ENCODE assay signal across 8 cellular contexts in genomic region chr3:100492810-100493140, GRCh38. TPM values are rescaled to one million over a fixed set of nuclear protein-coding genes. Genes with fewer than 3 reads are reported as not detected.
DNase-seq lines count a peak whose midpoint lies in the region; ATAC-seq and TF ChIP-seq lines count a peak whose summit lies in the region.

No MANE protein-coding gene starts in this region.

- DNase-seq in chondrocyte (ENCODE audit: low spot score) (no peak), GM20000 (ENCODE audit: low spot score) (no peak)
- DNase-seq in activated effector memory CD4-positive, alpha-beta T cell treated with Interleukin-2 at 50 U/mL for 16 hours = no peak

- H3K27me3 Mint-ChIP-seq in IgD-negative memory B cell (no peaks in the 10 kb centered on the region), chondrocyte (ENCODE audit: low read depth) (no peaks in the 10 kb centered on the region)

- peak overlapping the region; percentile 61 to 93 (median 88) for H3K4me3 Mint-ChIP-seq in IgD-negative memory B cell
- peak overlapping the region; percentile 88 for H3K4me3 Mint-ChIP-seq in chondrocyte (ENCODE audit: unreplicated experiment)

- peak overlapping the region; percentile 77 for H3K4me3 ChIP-seq in ACC112 (ENCODE audit: low read depth, low read length)
- peak overlapping the region; percentile 26 for H3K4me3 ChIP-seq in mucosa of stomach (ENCODE audit: low read length)

- peak overlapping the region; percentile 93 for H3K27ac ChIP-seq in ACC112 (ENCODE audit: low read depth, low read length)

- peaks cover 31% of the 10 kb centered on the region for H3K79me2 ChIP-seq in ACC112 (ENCODE audit: control insufficient read depth, insufficient read depth, low read length, unreplicated experiment)

- peak overlapping the region; percentile 64 for H3K9ac ChIP-seq in mucosa of stomach (ENCODE audit: low read length)

- H3K36me3 ChIP-seq in ACC112 (ENCODE audit: insufficient read depth, low read length) (no peaks in the 10 kb centered on the region), mucosa of stomach (ENCODE audit: control insufficient read depth, insufficient read depth, low read length) (no peaks in the 10 kb centered on the region)

- H3K27me3 ChIP-seq in ACC112 (ENCODE audit: insufficient read depth, low read length) (no peaks in the 10 kb centered on the region), mucosa of stomach (ENCODE audit: control insufficient read depth, insufficient read depth, low read length) (no peaks in the 10 kb centered on the region)

- TF ChIP-seq CTCF in chondrocyte (IDR thresholded peaks at IDR 0.05) (no peak), GM20000 (IDR thresholded peaks at IDR 0.05; ENCODE audit: extremely low read depth, missing control alignments) (no peak)

- H3K9me3 Mint-ChIP-seq in IgD-negative memory B cell (no peaks in the 10 kb centered on the region), chondrocyte (ENCODE audit: low read depth) (peaks cover 11% of the 10 kb centered on the region)

- H3K27ac Mint-ChIP-seq in IgD-negative memory B cell (peak overlapping the region in 1 of 3 donors; percentile 48), chondrocyte (ENCODE audit: unreplicated experiment) (peak overlapping the region; percentile 98)

- no peaks in the 10 kb centered on the region for H3K9me3 ChIP-seq in mucosa of stomach (ENCODE audit: control insufficient read depth, low read length)

- peaks cover 34% of the 10 kb centered on the region for H3K4me1 ChIP-seq in ACC112 (ENCODE audit: control insufficient read depth, insufficient read depth, low read length, unreplicated experiment)
- no peaks in the 10 kb centered on the region for H3K4me1 ChIP-seq in mucosa of stomach (ENCODE audit: control insufficient read depth, insufficient read depth, low read length)

- ATAC-seq in HG03342 (IDR thresholded peaks at IDR 0.05; ENCODE audit: unreplicated experiment) = no peak
- no peak for ATAC-seq in GM19395 (IDR thresholded peaks at IDR 0.05; ENCODE audit: unreplicated experiment)

- H3K4me1 Mint-ChIP-seq in IgD-negative memory B cell (peaks cover 4 to 17% (median 11%) of the 10 kb centered on the region in 3 donors), chondrocyte (ENCODE audit: low read depth) (peaks cover 48% of the 10 kb centered on the region)

- H3K36me3 Mint-ChIP-seq in IgD-negative memory B cell (no peaks in the 10 kb centered on the region), chondrocyte (ENCODE audit: low read depth) (peaks cover 3% of the 10 kb centered on the region)

- peak overlapping the region; percentile 46 for H2AFZ ChIP-seq in ACC112 (ENCODE audit: low read length, unreplicated experiment)

RNA-seq across cellular contexts. Expression of gene TMEM45A, which starts 0.4 kb away (rescaled TPM):
- polyA plus RNA-seq in IgD-negative memory B cell = 0.14 TPM
- 69.1 to 72.3 TPM (median 71.4 TPM) in 3 replicates for total RNA-seq in chondrocyte
